Comparison of ENCODE assay signal across 9 cellular contexts in genomic region chr20:44217342-44218092, GRCh38. TPM values are rescaled to one million over a fixed set of nuclear protein-coding genes. Genes with fewer than 3 reads are reported as not detected.
DNase-seq lines count a peak whose midpoint lies in the region; ATAC-seq, FAIRE-seq and TF ChIP-seq lines count a peak whose summit lies in the region.
"Had no signal": no experiment of that assay in that cellular context is flagged by ENCODE, and none has a peak within 500 bp of the region (broad histone marks: within the 10 kb centered on the region; RNA-seq: fewer than 3 reads in every experiment).

No MANE protein-coding gene starts in this region.

- H3K4me1 ChIP-seq in right cardiac atrium (ENCODE audit: control insufficient read depth, insufficient read depth, low read length) (peaks cover 6% of the 10 kb centered on the region), gastrocnemius medialis (peaks cover 8 to 13% of the 10 kb centered on the region in 2 donors)

- WGBS in right cardiac atrium: 45% methylated on average over 11 of the region's 11 CpGs

- H3K27me3 ChIP-seq in right cardiac atrium (ENCODE audit: control insufficient read depth, insufficient read depth): no peaks in the 10 kb centered on the region
- no peaks in the 10 kb centered on the region for H3K27me3 ChIP-seq in gastrocnemius medialis

- in situ Hi-C loops in gastrocnemius medialis (cut with MboI; ENCODE audit: low sequenced_read_pairs in 4 of 4): loop anchor here (5.0 to 25.0 kb wide), 10 partner anchors 95 to 1145 kb away; partner anchors contain the start of genes FITM2 (in 4 of the 4), KCNK15 (in 2 of the 4), PKIG (in 1 of the 4) and SDC4 (in 1 of the 4)

- peak; percentile 78 to 96 (median 88) for TF ChIP-seq CTCF in gastrocnemius medialis (IDR thresholded peaks at IDR 0.05 in 4 of 5, conservative IDR thresholded peaks at IDR 0.05 in 1 of 5)

- H3K27ac ChIP-seq in right cardiac atrium (ENCODE audit: low read length): no peak overlapping the region
- no peak overlapping the region for H3K27ac ChIP-seq in gastrocnemius medialis
- H3K27ac ChIP-seq: epithelial cell of prostate had no signal

- H3K4me3 ChIP-seq in right cardiac atrium (ENCODE audit: low read length): peak overlapping the region; percentile 40
- no peak overlapping the region for H3K4me3 ChIP-seq in gastrocnemius medialis

- peak; percentile 27 for FAIRE-seq in G401.6 (lab: Jason Lieb, UNC)

- peak; percentile 37 for DNase-seq in NCI-H1048 (lab: John Stamatoyannopoulos, UW)
- DNase-seq in T-helper 1 cell: peak; percentile 39 to 68 (median 63)
- DNase-seq in amniotic epithelial cell (ENCODE audit: low read depth): peak; percentile 65
- DNase-seq in right cardiac atrium: peak; percentile 59 to 82 (median 77)
- peak; percentile 57 to 68 for DNase-seq in gastrocnemius medialis

- H3K9me3 ChIP-seq in right cardiac atrium (ENCODE audit: control insufficient read depth, low read length) (no peaks in the 10 kb centered on the region), gastrocnemius medialis (no peaks in the 10 kb centered on the region)

- intact Hi-C loops in right cardiac atrium (cut with DNase I): loop anchor here (1.0 to 10.0 kb wide), 8 partner anchors 93 to 517 kb away; partner anchors contain the start of gene FITM2 (in 3 of the 4)
- intact Hi-C loops in gastrocnemius medialis (cut with DNase I; ENCODE audit: low total_unique reads): loop anchor here (1.0 to 10.0 kb wide), 4 partner anchors 94 to 763 kb away; partner anchors contain the start of genes FITM2, SRSF6 and YWHAB

- H3K36me3 ChIP-seq in gastrocnemius medialis: no peaks in the 10 kb centered on the region

- no peak for TF ChIP-seq POLR2A in gastrocnemius medialis (IDR thresholded peaks at IDR 0.05)

- peak; percentile 66 to 77 for ATAC-seq in right cardiac atrium
- ATAC-seq in gastrocnemius medialis: peak; percentile 84 to 90
- no peak for ATAC-seq in GM18519 (IDR thresholded peaks at IDR 0.05; ENCODE audit: low FRiP score, unreplicated experiment)
- ATAC-seq in HG02852 (IDR thresholded peaks at IDR 0.05; ENCODE audit: unreplicated experiment): no peak

RNA-seq across cellular contexts. Expression of gene OSER1, which starts 6.9 kb away (rescaled TPM):
- 10 to 100 TPM; 22.6 to 44.5 (median 36.1) TPM for total RNA-seq in right cardiac atrium
- 27.4 TPM for polyA plus RNA-seq in right cardiac atrium
- total RNA-seq in gastrocnemius medialis: 100 to 1,000 TPM in 1 of 4 donors, 10 to 100 TPM in 3; 73.0 to 114 (median 94.5) TPM

RNA-seq across cellular contexts. Expression of gene GDAP1L1, which starts 29.6 kb away (rescaled TPM):
- 1 to 10 TPM in 1 of 4 donors, under 1 TPM in 3; 0.17 to 2.8 (median 0.55) TPM for total RNA-seq in right cardiac atrium
- 1.4 TPM for polyA plus RNA-seq in right cardiac atrium
- not detected for total RNA-seq in gastrocnemius medialis

RNA-seq across cellular contexts. Expression of gene JPH2, which starts 30.5 kb away (rescaled TPM):
- total RNA-seq in right cardiac atrium: 100 to 1,000 TPM in 3 of 4 donors, 10 to 100 TPM in 1; 99.0 to 117 (median 107) TPM
- polyA plus RNA-seq in right cardiac atrium: 78.2 TPM
- total RNA-seq in gastrocnemius medialis: 10 to 100 TPM; 18.3 to 86.6 (median 38.0) TPM

Comparison
In these comparisons a context has a peak if more than half of its experiments do, and no peak if none do; other contexts are left out.
1. ATAC-seq: peak in right cardiac atrium (2 of 2) and gastrocnemius medialis (2 of 2); none in GM18519 (single experiment) and HG02852 (single experiment).
2. Peak in every context shown above with its lines, with median percentiles within 50 percentile points of each other: DNase-seq.